Comparison of ENCODE assay signal across 9 cellular contexts in the genomic region with DNA sequence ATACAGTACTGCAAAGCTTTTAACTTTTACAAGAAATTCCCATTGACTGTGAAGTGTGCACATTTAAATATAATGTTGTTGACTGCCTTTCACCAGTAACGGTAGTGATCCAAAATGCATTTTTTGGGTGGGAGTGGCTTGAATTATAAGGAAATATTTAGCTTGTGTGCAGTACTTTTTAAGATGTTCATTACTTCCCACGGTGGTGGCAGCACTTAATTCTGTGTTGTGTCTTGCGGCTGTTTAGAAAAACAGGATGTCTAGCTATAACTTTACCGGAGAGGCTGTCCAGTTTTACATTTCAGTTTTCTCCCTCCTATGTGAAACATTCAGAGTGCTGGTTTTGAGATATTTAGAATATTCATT. TPM values are rescaled to one million over a fixed set of nuclear protein-coding genes. Genes with fewer than 3 reads are reported as not detected.
A peak's percentile ranks its signal among the peaks of the same experiment; 100 is the strongest.
DNase-seq lines count a peak whose midpoint lies in the region; ATAC-seq, FAIRE-seq and TF ChIP-seq lines count a peak whose summit lies in the region.
"Had no signal": no experiment of that assay in that cellular context is flagged by ENCODE, and none has a peak within 500 bp of the region (broad histone marks: within the 10 kb centered on the region; RNA-seq: fewer than 3 reads in every experiment).

No MANE protein-coding gene starts in this region.

- 68% methylated on average over 4 of the region's 4 CpGs for WGBS in SK-N-SH (ENCODE audit: low lambda C conversion rate)
- WGBS in gastroesophageal sphincter (ENCODE audit: low coverage in 1 of 2), 2 donors: 0 to 7% methylated on average over 4 of the region's 4 CpGs

- H3K27ac ChIP-seq in SK-N-SH (ENCODE audit: low read depth in 2 of 2, low read length in 1 of 2) (no peak overlapping the region), gastroesophageal sphincter (peak overlapping the region in 3 of 4 donors; percentile 47 to 88 (median 86)), stomach smooth muscle (ENCODE audit: low read length) (no peak overlapping the region)

- ATAC-seq in SK-N-SH treated with all-trans-retinoic acid at 6 μM for 48 hours (no peak), gastroesophageal sphincter (no peak), HG03108 (IDR thresholded peaks at IDR 0.05; ENCODE audit: unreplicated experiment) (no peak)

- TF ChIP-seq CTCF in SK-N-SH (IDR thresholded peaks at IDR 0.05) (no peak), WI38 (IDR thresholded peaks at IDR 0.05; ENCODE audit: low read depth, low read length) (no peak), gastroesophageal sphincter (IDR thresholded peaks at IDR 0.05) (no peak)

- H2AFZ ChIP-seq in SK-N-SH (ENCODE audit: low read depth): no peak overlapping the region

- H3K36me3 ChIP-seq in SK-N-SH (replicated peaks in 1 of 2; ENCODE audit: control insufficient read depth in 1 of 2, insufficient read depth in 2 of 2, low read length in 1 of 2) (no peaks in the 10 kb centered on the region), gastroesophageal sphincter (no peaks in the 10 kb centered on the region), stomach smooth muscle (ENCODE audit: control insufficient read depth in 2 of 2, insufficient read depth in 2 of 2, low read length in 2 of 2) (peaks cover 0 to 2% of the 10 kb centered on the region in 2 donors)

- CTCF ChIA-PET in SK-N-SH (lab: Yijun Ruan, JAX): interaction anchor here (0.6 to 2.0 kb wide), 8 partner anchors 13 to 385 kb away, joined by 3 to 6 read pairs (median 4); a partner anchor contains a TSS

- TF ChIP-seq POLR2A in gastroesophageal sphincter (IDR thresholded peaks at IDR 0.05): no peak

- H3K9me3 ChIP-seq in SK-N-SH (no peaks in the 10 kb centered on the region), gastroesophageal sphincter (no peaks in the 10 kb centered on the region), stomach smooth muscle (ENCODE audit: control insufficient read depth in 2 of 2, low read length in 2 of 2) (no peaks in the 10 kb centered on the region)

- peaks cover 48% of the 10 kb centered on the region for H3K79me2 ChIP-seq in SK-N-SH (ENCODE audit: insufficient read depth)

- H3K27me3 ChIP-seq in SK-N-SH (ENCODE audit: insufficient read depth) (no peaks in the 10 kb centered on the region), gastroesophageal sphincter (no peaks in the 10 kb centered on the region), stomach smooth muscle (ENCODE audit: control insufficient read depth in 1 of 2, insufficient read depth in 2 of 2, low read length in 2 of 2) (no peaks in the 10 kb centered on the region)

- TF ChIP-seq RAD21 in SK-N-SH (IDR thresholded peaks at IDR 0.05; ENCODE audit: low read length): no peak

- DNase-seq in SK-N-SH (no peak), RCC 7860 (ENCODE audit: low spot score) (no peak), NCI-H2227 treated with DMSO at 0.1 percent for 48 hours (lab: John Stamatoyannopoulos, UW) (no peak)

- H3F3A ChIP-seq in SK-N-SH (replicated peaks; ENCODE audit: insufficient read depth): peaks cover 9% of the 10 kb centered on the region

- no peak for FAIRE-seq in RCC 7860 (lab: Jason Lieb, UNC)
- FAIRE-seq: A204.1 had no signal

- H4K20me1 ChIP-seq in SK-N-SH (ENCODE audit: insufficient read depth): no peaks in the 10 kb centered on the region

- H3K4me3 ChIP-seq in SK-N-SH (ENCODE audit: low read depth in 2 of 2, low read length in 1 of 2) (peak overlapping the region; percentile 82 to 88; a peak in 3 of 4 replicates), WI38 (ENCODE audit: low read depth, low read length) (peak overlapping the region; percentile 88), gastroesophageal sphincter (peak overlapping the region; percentile 69 to 80), stomach smooth muscle (ENCODE audit: low read length in 2 of 2) (peak overlapping the region; percentile 83 to 93)

- H3K9ac ChIP-seq in SK-N-SH (peak overlapping the region; percentile 76; the same call in 1 of the 2 replicates), stomach smooth muscle (ENCODE audit: low read length in 2 of 2) (peak overlapping the region in 1 of 2 donors; percentile 87)

- H3K4me2 ChIP-seq in SK-N-SH: peak overlapping the region; percentile 97

- H3K9me2 ChIP-seq in SK-N-SH: no peaks in the 10 kb centered on the region

- TF ChIP-seq EP300 in SK-N-SH (IDR thresholded peaks at IDR 0.05; ENCODE audit: borderline replicate concordance in 1 of 2, low read depth in 1 of 2, low read length in 1 of 2) (no peak), gastroesophageal sphincter (IDR thresholded peaks at IDR 0.05) (no peak)

- POLR2A ChIA-PET in SK-N-SH (lab: Yijun Ruan, JAX): no interaction called here

- H3K4me1 ChIP-seq in SK-N-SH (ENCODE audit: control insufficient read depth in 1 of 2, insufficient read depth in 2 of 2, low read depth in 1 of 2, low read length in 1 of 2) (peaks cover 26 to 31% of the 10 kb centered on the region in 2 experiments), gastroesophageal sphincter (peaks cover 4 to 70% (median 14%) of the 10 kb centered on the region in 3 donors), stomach smooth muscle (ENCODE audit: control insufficient read depth, insufficient read depth, low read length) (peaks cover 26% of the 10 kb centered on the region)

TF ChIP-seq in SK-N-SH, 30 proteins besides CTCF, POLR2A, EP300 and RAD21:
- TF ChIP-seq GATA2 (CRISPR knock-in tag; IDR thresholded peaks at IDR 0.05): no peak
- no peak for TF ChIP-seq ELF1 (IDR thresholded peaks at IDR 0.05)
- no peak for TF ChIP-seq FOXM1 (IDR thresholded peaks at IDR 0.05; ENCODE audit: low read depth)
- TF ChIP-seq, protein P1, sequence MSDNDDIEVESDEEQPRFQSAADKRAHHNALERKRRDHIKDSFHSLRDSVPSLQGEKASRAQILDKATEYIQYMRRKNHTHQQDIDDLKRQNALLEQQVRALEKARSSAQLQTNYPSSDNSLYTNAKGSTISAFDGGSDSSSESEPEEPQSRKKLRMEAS (IDR thresholded peaks at IDR 0.05; ENCODE audit: low read depth): no peak
- TF ChIP-seq JUND (IDR thresholded peaks at IDR 0.05): no peak
- no peak for TF ChIP-seq EZH2phosphoT487 (IDR thresholded peaks at IDR 0.05; ENCODE audit: borderline replicate concordance, low read depth)
- TF ChIP-seq, protein P2, sequence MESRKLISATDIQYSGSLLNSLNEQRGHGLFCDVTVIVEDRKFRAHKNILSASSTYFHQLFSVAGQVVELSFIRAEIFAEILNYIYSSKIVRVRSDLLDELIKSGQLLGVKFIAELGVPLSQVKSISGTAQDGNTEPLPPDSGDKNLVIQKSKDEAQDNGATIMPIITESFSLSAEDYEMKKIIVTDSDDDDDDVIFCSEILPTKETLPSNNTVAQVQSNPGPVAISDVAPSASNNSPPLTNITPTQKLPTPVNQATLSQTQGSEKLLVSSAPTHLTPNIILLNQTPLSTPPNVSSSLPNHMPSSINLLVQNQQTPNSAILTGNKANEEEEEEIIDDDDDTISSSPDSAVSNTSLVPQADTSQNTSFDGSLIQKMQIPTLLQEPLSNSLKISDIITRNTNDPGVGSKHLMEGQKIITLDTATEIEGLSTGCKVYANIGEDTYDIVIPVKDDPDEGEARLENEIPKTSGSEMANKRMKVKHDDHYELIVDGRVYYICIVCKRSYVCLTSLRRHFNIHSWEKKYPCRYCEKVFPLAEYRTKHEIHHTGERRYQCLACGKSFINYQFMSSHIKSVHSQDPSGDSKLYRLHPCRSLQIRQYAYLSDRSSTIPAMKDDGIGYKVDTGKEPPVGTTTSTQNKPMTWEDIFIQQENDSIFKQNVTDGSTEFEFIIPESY (IDR thresholded peaks at IDR 0.05; ENCODE audit: borderline replicate concordance, low read depth): no peak
- TF ChIP-seq MEF2A (IDR thresholded peaks at IDR 0.05; ENCODE audit: borderline replicate concordance, low read depth): no peak
- no peak for TF ChIP-seq RXRA (IDR thresholded peaks at IDR 0.05; ENCODE audit: borderline replicate concordance, low read depth)
- TF ChIP-seq YY1 (IDR thresholded peaks at IDR 0.05; ENCODE audit: low read depth): no peak
- TF ChIP-seq MXI1 (IDR thresholded peaks at IDR 0.05; ENCODE audit: low read depth, low read length): no peak

TF ChIP-seq in SK-N-SH treated with all-trans-retinoic acid at 6 μM for 48 hours, 23 proteins besides CTCF, POLR2A, EP300 and RAD21:
- TF ChIP-seq SNAI2 (CRISPR knock-in tag; IDR thresholded peaks at IDR 0.05) (no peak), TCF4 (CRISPR knock-in tag; IDR thresholded peaks at IDR 0.05; ENCODE audit: borderline replicate concordance) (no peak), ARNTL (CRISPR knock-in tag; IDR thresholded peaks at IDR 0.05; ENCODE audit: borderline replicate concordance, low read depth) (no peak), ZNF70 (CRISPR knock-in tag; IDR thresholded peaks at IDR 0.05) (no peak), ISL1 (CRISPR knock-in tag; IDR thresholded peaks at IDR 0.05) (no peak), ZC3H10 (CRISPR knock-in tag; IDR thresholded peaks at IDR 0.05) (no peak), ZFP30 (CRISPR knock-in tag; IDR thresholded peaks at IDR 0.05) (no peak), CSDC2 (CRISPR knock-in tag; IDR thresholded peaks at IDR 0.05) (no peak), ESRRG (CRISPR knock-in tag; IDR thresholded peaks at IDR 0.05) (no peak), OSR1 (CRISPR knock-in tag; IDR thresholded peaks at IDR 0.05) (no peak), TOX (CRISPR knock-in tag; IDR thresholded peaks at IDR 0.05; ENCODE audit: borderline replicate concordance) (no peak), PPARA (CRISPR knock-in tag; IDR thresholded peaks at IDR 0.05; ENCODE audit: borderline replicate concordance) (no peak)
- TF ChIP-seq, protein P3, sequence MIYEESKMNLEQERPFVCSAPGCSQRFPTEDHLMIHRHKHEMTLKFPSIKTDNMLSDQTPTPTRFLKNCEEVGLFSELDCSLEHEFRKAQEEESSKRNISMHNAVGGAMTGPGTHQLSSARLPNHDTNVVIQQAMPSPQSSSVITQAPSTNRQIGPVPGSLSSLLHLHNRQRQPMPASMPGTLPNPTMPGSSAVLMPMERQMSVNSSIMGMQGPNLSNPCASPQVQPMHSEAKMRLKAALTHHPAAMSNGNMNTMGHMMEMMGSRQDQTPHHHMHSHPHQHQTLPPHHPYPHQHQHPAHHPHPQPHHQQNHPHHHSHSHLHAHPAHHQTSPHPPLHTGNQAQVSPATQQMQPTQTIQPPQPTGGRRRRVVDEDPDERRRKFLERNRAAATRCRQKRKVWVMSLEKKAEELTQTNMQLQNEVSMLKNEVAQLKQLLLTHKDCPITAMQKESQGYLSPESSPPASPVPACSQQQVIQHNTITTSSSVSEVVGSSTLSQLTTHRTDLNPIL (CRISPR knock-in tag; IDR thresholded peaks at IDR 0.05; ENCODE audit: low read depth): no peak
TF ChIP-seq in SK-N-SH treated with all-trans-retinoic acid at 6 μM for 48 hours: peak in this region for 0.

RNA-seq across cellular contexts. Expression of a gene that starts 1.7 kb away (rescaled TPM):
- 6.2 and 6.8 TPM in 2 replicates for polyA plus RNA-seq in SK-N-SH (2012; rRNA removed)
- 4.6 and 4.9 TPM in 2 replicates for polyA plus RNA-seq in SK-N-SH (2012; cell fraction: cytosol; rRNA removed)
- 15.8 and 17.0 TPM in 2 replicates for polyA plus RNA-seq in SK-N-SH (2012; cell fraction: nucleus; rRNA removed)
- 10 to 100 TPM; 14.2 to 24.0 (median 18.4) TPM for total RNA-seq in gastroesophageal sphincter

Comparison
In these comparisons a context has a peak if more than half of its experiments do, and no peak if none do; other contexts are left out.
1. H3K27ac ChIP-seq: peak in gastroesophageal sphincter (3 of 4); none in SK-N-SH (0 of 2) and stomach smooth muscle (single experiment).
2. Peak in every context shown above with its lines, with median percentiles within 50 percentile points of each other: H3K4me3 ChIP-seq.